Comparison of ENCODE assay signal across 33 cellular contexts in the genomic region with DNA sequence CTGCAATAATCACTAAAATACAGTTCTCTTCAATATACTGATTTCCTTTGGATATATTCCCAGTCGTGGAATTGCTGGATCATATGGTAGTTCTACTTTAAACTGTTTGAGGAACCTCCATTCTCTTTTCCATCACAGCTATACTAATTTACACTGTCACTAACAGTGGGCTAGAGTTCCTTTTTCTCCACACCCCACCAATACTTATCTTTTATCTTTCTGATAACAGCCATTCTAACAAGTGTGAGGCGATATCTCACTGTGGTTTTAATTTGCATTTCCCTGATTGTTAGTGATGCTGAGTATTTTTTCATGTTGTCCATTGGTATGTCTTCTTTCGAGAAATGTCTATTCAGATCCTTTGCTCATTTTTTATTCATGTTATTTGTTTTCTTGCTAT.
"Had no signal": no experiment of that assay in that cellular context is flagged by ENCODE, and none has a peak within 500 bp of the region (broad histone marks: within the 10 kb centered on the region; RNA-seq: fewer than 3 reads in every experiment).

No MANE protein-coding gene starts in this region.

- H3K36me3 Mint-ChIP-seq: activated CD4-positive, alpha-beta memory T cell treated with anti-CD3 and anti-CD28 coated beads for 36 hours; activated naive CD4-positive, alpha-beta T cell treated with anti-CD3 and anti-CD28 coated beads, Interleukin-2, amount 50 U/mL, for 24 hours; activated naive CD8-positive, alpha-beta T cell treated with anti-CD3 and anti-CD28 coated beads for 36 hours had no signal

- FAIRE-seq: colon had no signal

- H3K36me3 ChIP-seq: adrenal gland, esophagus muscularis mucosa, gastroesophageal sphincter had no signal

- H3K9me3 Mint-ChIP-seq: activated CD4-positive, alpha-beta memory T cell treated with anti-CD3 and anti-CD28 coated beads for 36 hours; activated CD4-positive, alpha-beta T cell treated with anti-CD3 and anti-CD28 coated beads, Interleukin-2, amount 10 ng/mL, durations not matched to agents 24 days and 14 days; activated naive CD4-positive, alpha-beta T cell treated with anti-CD3 and anti-CD28 coated beads for 36 hours; activated naive CD4-positive, alpha-beta T cell treated with anti-CD3 and anti-CD28 coated beads, Interleukin-2, amount 50 U/mL, for 24 hours; activated naive CD8-positive, alpha-beta T cell treated with anti-CD3 and anti-CD28 coated beads for 36 hours; activated naive CD8-positive, alpha-beta T cell treated with anti-CD3 and anti-CD28 coated beads, Interleukin-2, amount 50 U/mL, for 24 hours; activated T-helper 1 cell treated with anti-CD3 and anti-CD28 coated beads, Interleukin-12 subunit alpha, Interleukin-12 subunit beta, Interleukin-2, Interleukin-4 antibody, amounts not matched to agents 30 ng/mL and 10 ng/mL and 1 ng/mL, durations not matched to agents 14 hours and 24 hours and 36 hours; activated T-helper 2 cell treated with anti-CD3 and anti-CD28 coated beads, Interferon-gamma antibody, Interleukin-2, Interleukin-4, amounts not matched to agents 10 μg/mL and 5 μg/mL and 100 μg/mL, durations not matched to agents 14 hours and 24 hours and 36 hours; effector memory CD8-positive, alpha-beta T cell had no signal

- H3K4me3 Mint-ChIP-seq: activated CD4-positive, alpha-beta memory T cell treated with anti-CD3 and anti-CD28 coated beads for 36 hours; activated CD4-positive, alpha-beta T cell treated with anti-CD3 and anti-CD28 coated beads for 36 hours; activated CD4-positive, alpha-beta T cell treated with anti-CD3 and anti-CD28 coated beads, Interleukin-2, amount 10 ng/mL, durations not matched to agents 24 days and 14 days; activated CD8-positive, alpha-beta memory T cell treated with anti-CD3 and anti-CD28 coated beads, Interleukin-2, amount 10 ng/mL, durations not matched to agents 7 days and 5 days; activated CD8-positive, alpha-beta T cell treated with anti-CD3 and anti-CD28 coated beads, Interleukin-2, amount 10 ng/mL, durations not matched to agents 7 days and 5 days; activated naive CD4-positive, alpha-beta T cell treated with anti-CD3 and anti-CD28 coated beads for 36 hours; activated naive CD4-positive, alpha-beta T cell treated with anti-CD3 and anti-CD28 coated beads, Interleukin-2, amount 50 U/mL, for 24 hours; activated naive CD8-positive, alpha-beta T cell treated with anti-CD3 and anti-CD28 coated beads for 36 hours; activated naive CD8-positive, alpha-beta T cell treated with anti-CD3 and anti-CD28 coated beads, Interleukin-2, amount 50 U/mL, for 24 hours; activated T-helper 1 cell treated with anti-CD3 and anti-CD28 coated beads, Interleukin-12 subunit alpha, Interleukin-12 subunit beta, Interleukin-2, Interleukin-4 antibody, amounts not matched to agents 30 ng/mL and 10 ng/mL and 1 ng/mL, durations not matched to agents 14 hours and 24 hours and 36 hours; effector memory CD8-positive, alpha-beta T cell had no signal

- H3K27me3 Mint-ChIP-seq: activated naive CD8-positive, alpha-beta T cell treated with anti-CD3 and anti-CD28 coated beads, Interleukin-2, amount 50 U/mL, for 24 hours had no signal

- H3K27ac ChIP-seq: adrenal gland, body of pancreas, esophagus muscularis mucosa, gastroesophageal sphincter had no signal

- H3K27ac Mint-ChIP-seq: activated CD4-positive, alpha-beta memory T cell treated with anti-CD3 and anti-CD28 coated beads for 36 hours; activated CD4-positive, alpha-beta T cell treated with anti-CD3 and anti-CD28 coated beads for 36 hours; activated CD4-positive, alpha-beta T cell treated with anti-CD3 and anti-CD28 coated beads, Interleukin-2, amount 10 ng/mL, durations not matched to agents 24 days and 14 days; activated CD8-positive, alpha-beta memory T cell treated with anti-CD3 and anti-CD28 coated beads, Interleukin-2, amount 10 ng/mL, durations not matched to agents 7 days and 5 days; activated CD8-positive, alpha-beta T cell treated with anti-CD3 and anti-CD28 coated beads, Interleukin-2, amount 10 ng/mL, durations not matched to agents 7 days and 5 days; activated naive CD4-positive, alpha-beta T cell treated with anti-CD3 and anti-CD28 coated beads for 36 hours; activated naive CD4-positive, alpha-beta T cell treated with anti-CD3 and anti-CD28 coated beads, Interleukin-2, amount 50 U/mL, for 24 hours; activated naive CD8-positive, alpha-beta T cell treated with anti-CD3 and anti-CD28 coated beads for 36 hours; activated naive CD8-positive, alpha-beta T cell treated with anti-CD3 and anti-CD28 coated beads, Interleukin-2, amount 50 U/mL, for 24 hours; activated T-helper 1 cell treated with anti-CD3 and anti-CD28 coated beads, Interleukin-12 subunit alpha, Interleukin-12 subunit beta, Interleukin-2, Interleukin-4 antibody, amounts not matched to agents 30 ng/mL and 10 ng/mL and 1 ng/mL, durations not matched to agents 14 hours and 24 hours and 36 hours; activated T-helper 2 cell treated with anti-CD3 and anti-CD28 coated beads, Interferon-gamma antibody, Interleukin-2, Interleukin-4, amounts not matched to agents 10 μg/mL and 5 μg/mL and 100 μg/mL, durations not matched to agents 14 hours and 24 hours and 36 hours; effector memory CD8-positive, alpha-beta T cell had no signal

- H3K4me3 ChIP-seq: adrenal gland, body of pancreas, esophagus muscularis mucosa, gastroesophageal sphincter had no signal

- H3K9me3 ChIP-seq: adrenal gland, body of pancreas, esophagus muscularis mucosa, gastroesophageal sphincter had no signal

- DNase-seq: activated CD4-positive, alpha-beta memory T cell treated with anti-CD3 and anti-CD28 coated beads for 36 hours; activated CD4-positive, alpha-beta T cell treated with anti-CD3 and anti-CD28 coated beads for 36 hours; activated CD4-positive, alpha-beta T cell treated with anti-CD3 and anti-CD28 coated beads, Interleukin-2, amount 10 ng/mL, durations not matched to agents 24 days and 14 days; activated CD4-positive, CD25-positive, alpha-beta regulatory T cell; activated CD4-positive, CD25-positive, alpha-beta regulatory T cell treated with anti-CD3 and anti-CD28 coated beads, Interleukin-2, amount 50 U/mL, for 72 hours; activated CD8-positive, alpha-beta memory T cell treated with anti-CD3 and anti-CD28 coated beads, Interleukin-2, amount 10 ng/mL, durations not matched to agents 7 days and 5 days; activated CD8-positive, alpha-beta memory T cell treated with anti-CD3 and anti-CD28 coated beads, Interleukin-2, amount 50 U/mL, for 4 hours; activated CD8-positive, alpha-beta T cell treated with anti-CD3 and anti-CD28 coated beads, Interleukin-2, amount 10 ng/mL, durations not matched to agents 7 days and 5 days; activated effector memory CD4-positive, alpha-beta T cell treated with anti-CD3 and anti-CD28 coated beads, Interleukin-2, amount 50 U/mL, for 16 hours; activated naive CD4-positive, alpha-beta T cell treated with anti-CD3 and anti-CD28 coated beads for 36 hours; activated naive CD8-positive, alpha-beta T cell treated with anti-CD3 and anti-CD28 coated beads for 36 hours; activated naive CD8-positive, alpha-beta T cell treated with anti-CD3 and anti-CD28 coated beads, Interleukin-2, amount 50 U/mL, for 24 hours; activated T-cell treated with anti-CD3 and anti-CD28 coated beads, Interleukin-2, amount 50 U/mL, for 1 hour; activated T-cell treated with anti-CD3 and anti-CD28 coated beads, Interleukin-2, amount 50 U/mL, for 48 hours; adrenal gland; amygdala; aorta; body of pancreas; caudate nucleus; cortex of kidney; dermis blood vessel endothelial cell; effector CD4-positive, alpha-beta T cell; effector memory CD8-positive, alpha-beta T cell; erythroblast; foreskin melanocyte; head of caudate nucleus; T-helper 2 cell had no signal

- H3K27me3 ChIP-seq: body of pancreas, gastroesophageal sphincter had no signal

- H3K4me1 ChIP-seq: adrenal gland, esophagus muscularis mucosa, gastroesophageal sphincter had no signal
